17 cellular contexts compared by ENCODE assay signal in genomic region chr14:90536511-90537191, GRCh38.
DNase-seq lines count a peak whose midpoint lies in the region; ATAC-seq and TF ChIP-seq lines count a peak whose summit lies in the region.
"Had no signal": no experiment of that assay in that cellular context is flagged by ENCODE, and none has a peak within 500 bp of the region (broad histone marks: within the 10 kb centered on the region; RNA-seq: fewer than 3 reads in every experiment).

No MANE protein-coding gene starts in this region.

- peak overlapping the region; percentile 6 for H3K4me3 Mint-ChIP-seq in endothelial cell (ENCODE audit: unreplicated experiment)
- no peak overlapping the region for H3K4me3 Mint-ChIP-seq in activated naive CD8-positive, alpha-beta T cell treated with anti-CD3 and anti-CD28 coated beads for 36 hours
- no peak overlapping the region for H3K4me3 Mint-ChIP-seq in CD8-positive, alpha-beta memory T cell

- no peak overlapping the region for H3K27ac ChIP-seq in CD8-positive, alpha-beta memory T cell (ENCODE audit: low read depth, low read length)
- H3K27ac ChIP-seq: A549, Peyer's patch, tibial artery had no signal

- DNase-seq in Right ventricle myocardium superior = peak; percentile 54
- no peak for DNase-seq in cardiac septum (ENCODE audit: low spot score)
- no peak for DNase-seq in endothelial cell (ENCODE audit: low spot score)
- peak; percentile 42 to 48 for DNase-seq in lung microvascular endothelial cell (ENCODE audit: low read depth in 2 of 2)
- DNase-seq in activated naive CD8-positive, alpha-beta T cell treated with anti-CD3 and anti-CD28 coated beads for 36 hours = no peak
- no peak for DNase-seq in CD8-positive, alpha-beta memory T cell
- DNase-seq: cortex of kidney, esophagus squamous epithelium, naive B cell, NCI-H69, Peyer's patch, tibial artery had no signal

- peak overlapping the region; percentile 3 for H3K27ac Mint-ChIP-seq in endothelial cell (ENCODE audit: unreplicated experiment)
- H3K27ac Mint-ChIP-seq in activated naive CD8-positive, alpha-beta T cell treated with anti-CD3 and anti-CD28 coated beads for 36 hours = no peak overlapping the region
- H3K27ac Mint-ChIP-seq in CD8-positive, alpha-beta memory T cell = no peak overlapping the region

- ATAC-seq in Right ventricle myocardium superior (ENCODE audit: poor library complexity) (no peak), GM19328 (IDR thresholded peaks at IDR 0.05; ENCODE audit: unreplicated experiment) (no peak), GM18498 (IDR thresholded peaks at IDR 0.05; ENCODE audit: unreplicated experiment) (no peak)
- ATAC-seq: A549; activated CD4-positive, CD25-positive, alpha-beta regulatory T cell treated with anti-CD3 and anti-CD28 coated beads, Interleukin-2, amount 50 U/mL, for 24 hours; left colon had no signal

- CTCF ChIA-PET in CD8-positive, alpha-beta memory T cell (lab: Charles Lee) = no interaction called here

- H3K27me3 Mint-ChIP-seq in endothelial cell (ENCODE audit: unreplicated experiment) = peaks cover 18% of the 10 kb centered on the region
- no peaks in the 10 kb centered on the region for H3K27me3 Mint-ChIP-seq in activated naive CD8-positive, alpha-beta T cell treated with anti-CD3 and anti-CD28 coated beads for 36 hours
- peaks cover 0 to 3% of the 10 kb centered on the region in 2 donors for H3K27me3 Mint-ChIP-seq in CD8-positive, alpha-beta memory T cell

- peaks cover 37% of the 10 kb centered on the region for H3K36me3 Mint-ChIP-seq in endothelial cell (ENCODE audit: low read depth, unreplicated experiment)
- no peaks in the 10 kb centered on the region for H3K36me3 Mint-ChIP-seq in activated naive CD8-positive, alpha-beta T cell treated with anti-CD3 and anti-CD28 coated beads for 36 hours
- H3K36me3 Mint-ChIP-seq in CD8-positive, alpha-beta memory T cell = no peaks in the 10 kb centered on the region
- H3K36me3 Mint-ChIP-seq: naive B cell had no signal

- H3K9me3 ChIP-seq in CD8-positive, alpha-beta memory T cell (ENCODE audit: low read length) = no peaks in the 10 kb centered on the region
- H3K9me3 ChIP-seq: A549, esophagus squamous epithelium, Peyer's patch, tibial artery had no signal

- intact Hi-C loops in Right ventricle myocardium superior (cut with DNase I) = no loop called here
- intact Hi-C loops in cardiac septum (cut with DNase I) = no loop called here

- no peaks in the 10 kb centered on the region for H3K36me3 ChIP-seq in CD8-positive, alpha-beta memory T cell (ENCODE audit: insufficient read depth, low read length)
- H3K36me3 ChIP-seq: Peyer's patch had no signal

- H3K4me1 ChIP-seq in CD8-positive, alpha-beta memory T cell (ENCODE audit: insufficient read depth, low read length) = no peaks in the 10 kb centered on the region
- H3K4me1 ChIP-seq: A549 had no signal

- no peak overlapping the region for H3K4me3 ChIP-seq in CD8-positive, alpha-beta memory T cell (ENCODE audit: low read length)
- H3K4me3 ChIP-seq: A549, esophagus squamous epithelium, Peyer's patch, tibial artery had no signal

- no peak for TF ChIP-seq CTCF in endothelial cell (IDR thresholded peaks at IDR 0.05; ENCODE audit: unreplicated experiment)

- POLR2A ChIA-PET in CD8-positive, alpha-beta memory T cell (lab: Charles Lee) = no interaction called here

- H3K9me3 Mint-ChIP-seq in endothelial cell (ENCODE audit: unreplicated experiment) = no peaks in the 10 kb centered on the region
- H3K9me3 Mint-ChIP-seq in activated naive CD8-positive, alpha-beta T cell treated with anti-CD3 and anti-CD28 coated beads for 36 hours = no peaks in the 10 kb centered on the region
- no peaks in the 10 kb centered on the region for H3K9me3 Mint-ChIP-seq in CD8-positive, alpha-beta memory T cell

- peaks cover 30% of the 10 kb centered on the region for H3K4me1 Mint-ChIP-seq in endothelial cell (ENCODE audit: unreplicated experiment)
- H3K4me1 Mint-ChIP-seq in activated naive CD8-positive, alpha-beta T cell treated with anti-CD3 and anti-CD28 coated beads for 36 hours = peaks cover 2% of the 10 kb centered on the region
- peaks cover 0 to 2% (median 0%) of the 10 kb centered on the region in 3 donors for H3K4me1 Mint-ChIP-seq in CD8-positive, alpha-beta memory T cell

- no peaks in the 10 kb centered on the region for H3K27me3 ChIP-seq in CD8-positive, alpha-beta memory T cell (ENCODE audit: insufficient read depth, low read length, poor library complexity, severe bottlenecking)
- H3K27me3 ChIP-seq: esophagus squamous epithelium, Peyer's patch, tibial artery had no signal

Comparison
In these comparisons a context has a peak if more than half of its experiments do, and no peak if none do; other contexts are left out.
1. DNase-seq: peak in Right ventricle myocardium superior (single experiment) and lung microvascular endothelial cell (2 of 2); none in cardiac septum (single experiment), endothelial cell (single experiment), activated naive CD8-positive, alpha-beta T cell treated with anti-CD3 and anti-CD28 coated beads for 36 hours (single experiment) and CD8-positive, alpha-beta memory T cell (0 of 5).